In the genomic region with DNA sequence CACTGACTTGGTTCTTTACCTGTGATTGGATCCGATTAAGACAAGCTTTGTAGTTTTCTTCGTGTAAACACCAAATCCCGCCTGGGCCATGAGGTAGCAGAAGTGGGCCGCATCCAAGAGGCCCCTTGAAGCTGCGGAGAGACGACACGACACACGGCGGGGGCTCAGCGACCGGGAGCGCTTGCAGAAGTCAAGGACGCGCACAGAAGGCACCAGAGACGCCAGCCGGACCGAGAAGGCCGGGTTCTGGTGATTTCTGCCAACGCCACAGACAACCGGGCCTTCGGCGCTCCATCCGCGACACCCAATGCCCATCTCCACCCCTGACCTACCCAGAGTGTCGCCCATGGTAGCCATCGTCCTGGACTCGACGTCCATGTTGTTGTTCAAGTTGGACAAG, we compare ENCODE assay signal across 24 cellular contexts.
"Had no signal": no experiment of that assay in that cellular context is flagged by ENCODE, and none has a peak within 500 bp of the region (broad histone marks: within the 10 kb centered on the region; RNA-seq: fewer than 3 reads in every experiment).

No MANE protein-coding gene starts in this region.

- H3K9me3 ChIP-seq: MG63, SJCRH30 had no signal

- H3K27ac ChIP-seq: HL-60, SJCRH30 had no signal

- H3K4me1 ChIP-seq: SJCRH30 had no signal

- ATAC-seq: SK-N-SH treated with all-trans-retinoic acid at 6 μM for 48 hours had no signal

- FAIRE-seq: HTR-8/SVneo, RCC 7860 had no signal

- H3K27me3 ChIP-seq: MG63, SJCRH30 had no signal

- H3K4me3 ChIP-seq: MG63, SJCRH30 had no signal

- DNase-seq: Karpas-422, KG1, MG63, NCI-H1092, NCI-H1105 treated with DMSO at 0.1 percent for 48 hours, NCI-H1417 treated with DMSO at 0.1 percent for 48 hours, NCI-H146, NCI-H1694 treated with DMSO at 0.1 percent for 48 hours, NCI-H2029, NCI-H2081 treated with DMSO at 0.1 percent for 48 hours, NCI-H2171, NCI-H226, NCI-H446, NCI-H510A, NCI-H524 treated with DMSO at 0.1 percent for 48 hours, NCI-H69, NCI-H774, RPMI8226, SHP77, SJCRH30 had no signal
